Comparison of ENCODE assay signal across 32 cellular contexts in genomic region chr3:56019490-56019889, GRCh38.
"Had no signal": no experiment of that assay in that cellular context is flagged by ENCODE, and none has a peak within 500 bp of the region (broad histone marks: within the 10 kb centered on the region; RNA-seq: fewer than 3 reads in every experiment).

No MANE protein-coding gene starts in this region.

- ATAC-seq: gastroesophageal sphincter; left colon; lower lobe of right lung; natural killer cell; right lobe of liver; stimulated activated effector memory CD8-positive, alpha-beta T cell treated with anti-CD3 and anti-CD28 coated beads, Interleukin-12 subunit alpha, Interleukin-12 subunit beta, amount 100 ng/mL, for 72 hours; T-helper 17 cell; upper lobe of right lung had no signal

- H3K36me3 ChIP-seq: ascending aorta, brain microvascular endothelial cell, gastroesophageal sphincter, lower lobe of right lung, neural progenitor cell, right lobe of liver, tibial artery, upper lobe of right lung, WERI-Rb-1 had no signal

- H3K9me3 Mint-ChIP-seq: activated CD4-positive, alpha-beta T cell treated with anti-CD3 and anti-CD28 coated beads, Interleukin-2, amount 10 ng/mL, durations not matched to agents 24 days and 14 days; activated naive CD4-positive, alpha-beta T cell treated with anti-CD3 and anti-CD28 coated beads, Interleukin-2, amount 10 ng/mL, durations not matched to agents 7 days and 5 days; stimulated activated naive CD8-positive, alpha-beta T cell treated with anti-CD3 and anti-CD28 coated beads, Interleukin-15, Interleukin-2, amounts not matched to agents 100 ng/mL and 50 ng/mL, for 24 hours had no signal

- H3K4me1 Mint-ChIP-seq: activated CD4-positive, alpha-beta T cell treated with anti-CD3 and anti-CD28 coated beads, Interleukin-2, amount 10 ng/mL, durations not matched to agents 24 days and 14 days; activated naive CD4-positive, alpha-beta T cell treated with anti-CD3 and anti-CD28 coated beads, Interleukin-2, amount 10 ng/mL, durations not matched to agents 7 days and 5 days; activated naive CD8-positive, alpha-beta T cell treated with anti-CD3 and anti-CD28 coated beads, Interleukin-2, amount 10 ng/mL, durations not matched to agents 7 days and 5 days; natural killer cell; neural progenitor cell; stimulated activated effector memory CD8-positive, alpha-beta T cell treated with anti-CD3 and anti-CD28 coated beads, Interleukin-12 subunit alpha, Interleukin-12 subunit beta, amount 100 ng/mL, for 72 hours; T-helper 17 cell had no signal

- H2AFZ ChIP-seq: neural progenitor cell, parathyroid adenoma had no signal

- H3K27ac Mint-ChIP-seq: activated CD4-positive, alpha-beta memory T cell treated with anti-CD3 and anti-CD28 coated beads for 36 hours; activated CD4-positive, alpha-beta T cell treated with anti-CD3 and anti-CD28 coated beads, Interleukin-2, amount 10 ng/mL, durations not matched to agents 24 days and 14 days; activated naive CD4-positive, alpha-beta T cell treated with anti-CD3 and anti-CD28 coated beads, Interleukin-2, amount 10 ng/mL, durations not matched to agents 7 days and 5 days; activated naive CD8-positive, alpha-beta T cell treated with anti-CD3 and anti-CD28 coated beads, Interleukin-2, amount 10 ng/mL, durations not matched to agents 7 days and 5 days; natural killer cell; neural progenitor cell; stimulated activated effector memory CD8-positive, alpha-beta T cell treated with anti-CD3 and anti-CD28 coated beads, Interleukin-12 subunit alpha, Interleukin-12 subunit beta, amount 100 ng/mL, for 72 hours; stimulated activated naive CD8-positive, alpha-beta T cell treated with anti-CD3 and anti-CD28 coated beads, Interleukin-15, Interleukin-2, amounts not matched to agents 100 ng/mL and 50 ng/mL, for 24 hours; T-helper 17 cell had no signal

- H3K4me2 ChIP-seq: neural progenitor cell had no signal

- H3K36me3 Mint-ChIP-seq: activated CD4-positive, alpha-beta memory T cell treated with anti-CD3 and anti-CD28 coated beads for 36 hours; activated naive CD4-positive, alpha-beta T cell treated with anti-CD3 and anti-CD28 coated beads, Interleukin-2, amount 10 ng/mL, durations not matched to agents 7 days and 5 days; activated naive CD8-positive, alpha-beta T cell treated with anti-CD3 and anti-CD28 coated beads, Interleukin-2, amount 10 ng/mL, durations not matched to agents 7 days and 5 days; natural killer cell; stimulated activated effector memory CD8-positive, alpha-beta T cell treated with anti-CD3 and anti-CD28 coated beads, Interleukin-12 subunit alpha, Interleukin-12 subunit beta, amount 100 ng/mL, for 72 hours had no signal

- H3K4me3 ChIP-seq: ascending aorta, gastroesophageal sphincter, lower lobe of right lung, neural progenitor cell, right lobe of liver, tibial artery, upper lobe of right lung had no signal

- H3K27me3 ChIP-seq: ascending aorta, brain microvascular endothelial cell, gastroesophageal sphincter, neural progenitor cell, right lobe of liver, tibial artery, upper lobe of right lung had no signal

- H3K27ac ChIP-seq: ascending aorta, brain microvascular endothelial cell, gastroesophageal sphincter, lower lobe of right lung, neural progenitor cell, parathyroid adenoma, right lobe of liver, tibial artery, upper lobe of right lung, WERI-Rb-1 had no signal

- H3K4me3 Mint-ChIP-seq: activated CD4-positive, alpha-beta memory T cell treated with anti-CD3 and anti-CD28 coated beads for 36 hours; activated CD4-positive, alpha-beta T cell treated with anti-CD3 and anti-CD28 coated beads, Interleukin-2, amount 10 ng/mL, durations not matched to agents 24 days and 14 days; activated naive CD4-positive, alpha-beta T cell treated with anti-CD3 and anti-CD28 coated beads, Interleukin-2, amount 10 ng/mL, durations not matched to agents 7 days and 5 days; activated naive CD8-positive, alpha-beta T cell treated with anti-CD3 and anti-CD28 coated beads, Interleukin-2, amount 10 ng/mL, durations not matched to agents 7 days and 5 days; natural killer cell; neural progenitor cell; stimulated activated effector memory CD8-positive, alpha-beta T cell treated with anti-CD3 and anti-CD28 coated beads, Interleukin-12 subunit alpha, Interleukin-12 subunit beta, amount 100 ng/mL, for 72 hours; stimulated activated naive CD8-positive, alpha-beta T cell treated with anti-CD3 and anti-CD28 coated beads, Interleukin-15, Interleukin-2, amounts not matched to agents 100 ng/mL and 50 ng/mL, for 24 hours; T-helper 17 cell had no signal

- H3K4me1 ChIP-seq: ascending aorta, gastroesophageal sphincter, parathyroid adenoma, right lobe of liver, tibial artery, upper lobe of right lung had no signal

- H3K79me2 ChIP-seq: parathyroid adenoma had no signal

- DNase-seq: activated CD4-positive, alpha-beta memory T cell treated with anti-CD3 and anti-CD28 coated beads for 36 hours; activated CD4-positive, alpha-beta T cell treated with anti-CD3 and anti-CD28 coated beads, Interleukin-2, amount 10 ng/mL, durations not matched to agents 24 days and 14 days; activated CD4-positive, CD25-positive, alpha-beta regulatory T cell treated with anti-CD3 and anti-CD28 coated beads, Interleukin-2, amount 50 U/mL, for 72 hours; activated CD8-positive, alpha-beta memory T cell treated with anti-CD3 and anti-CD28 coated beads, Interleukin-2, amount 50 U/mL, for 4 hours; activated gamma-delta T cell; activated naive CD4-positive, alpha-beta T cell treated with anti-CD3 and anti-CD28 coated beads, Interleukin-2, amount 10 ng/mL, durations not matched to agents 7 days and 5 days; activated naive CD8-positive, alpha-beta T cell treated with anti-CD3 and anti-CD28 coated beads, Interleukin-2, amount 10 ng/mL, durations not matched to agents 7 days and 5 days; activated T-cell treated with anti-CD3 and anti-CD28 coated beads, Interleukin-2, amount 50 U/mL, for 1 hour; brain microvascular endothelial cell; caudate nucleus; cortex of kidney; hippocampal formation; left colon; lower lobe of right lung; mesendoderm; natural killer cell; occipital lobe; right lobe of liver; stimulated activated CD4-positive, alpha-beta T cell treated with anti-CD3 and anti-CD28 coated beads, Interleukin-12 subunit alpha, Interleukin-12 subunit beta, amount 100 ng/mL, for 4 hours; stimulated activated CD4-positive, alpha-beta T cell treated with anti-CD3 and anti-CD28 coated beads, Interleukin-4, amount 100 ng/mL, for 24 hours; substantia nigra; T-helper 17 cell; T1000; tibial artery; upper lobe of right lung; WERI-Rb-1 had no signal

- H3K27me3 Mint-ChIP-seq: activated CD4-positive, alpha-beta memory T cell treated with anti-CD3 and anti-CD28 coated beads for 36 hours; activated CD4-positive, alpha-beta T cell treated with anti-CD3 and anti-CD28 coated beads, Interleukin-2, amount 10 ng/mL, durations not matched to agents 24 days and 14 days; activated naive CD4-positive, alpha-beta T cell treated with anti-CD3 and anti-CD28 coated beads, Interleukin-2, amount 10 ng/mL, durations not matched to agents 7 days and 5 days; activated naive CD8-positive, alpha-beta T cell treated with anti-CD3 and anti-CD28 coated beads, Interleukin-2, amount 10 ng/mL, durations not matched to agents 7 days and 5 days; stimulated activated naive CD8-positive, alpha-beta T cell treated with anti-CD3 and anti-CD28 coated beads, Interleukin-15, Interleukin-2, amounts not matched to agents 100 ng/mL and 50 ng/mL, for 24 hours; T-helper 17 cell had no signal

- H3K9me3 ChIP-seq: ascending aorta, gastroesophageal sphincter, lower lobe of right lung, right lobe of liver, tibial artery, upper lobe of right lung had no signal
